9 cellular contexts compared by ENCODE assay signal in the genomic region with DNA sequence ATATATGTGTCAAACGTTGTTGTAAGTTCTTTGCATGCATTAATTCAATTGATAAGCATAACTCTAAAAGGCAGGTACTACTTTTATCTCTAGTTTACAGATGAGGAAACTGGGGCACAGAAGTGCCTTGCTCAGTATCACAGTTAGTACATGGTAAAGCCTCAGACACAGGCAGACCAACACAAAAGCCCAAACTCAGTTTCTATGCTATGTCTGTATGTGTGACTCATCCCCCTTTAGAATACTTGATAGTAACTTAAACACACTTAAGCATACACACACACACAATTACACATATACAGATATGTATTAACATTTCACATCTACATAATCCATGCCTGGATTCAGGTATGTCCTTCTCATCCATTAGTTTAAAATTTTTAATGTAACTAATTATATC.
DNase-seq lines count a peak whose midpoint lies in the region; ATAC-seq and TF ChIP-seq lines count a peak whose summit lies in the region.
"Had no signal": no experiment of that assay in that cellular context is flagged by ENCODE, and none has a peak within 500 bp of the region (broad histone marks: within the 10 kb centered on the region; RNA-seq: fewer than 3 reads in every experiment).

No MANE protein-coding gene starts in this region.

- H3K4me1 ChIP-seq in skeletal muscle satellite cell (ENCODE audit: control insufficient read depth, insufficient read depth, low read length): peaks cover 80% of the 10 kb centered on the region

- no peaks in the 10 kb centered on the region for H3K9me3 ChIP-seq in skeletal muscle satellite cell (replicated peaks; ENCODE audit: low read length)

- no peaks in the 10 kb centered on the region for H3K9me3 Mint-ChIP-seq in dendritic cell treated with granulocyte-macrophage colony-stimulating factor and Interleukin-4, amounts not matched to agents 40 ng/mL and 50 ng/mL, for 4 days

- no peak overlapping the region for H3K4me3 Mint-ChIP-seq in dendritic cell treated with granulocyte-macrophage colony-stimulating factor and Interleukin-4, amounts not matched to agents 40 ng/mL and 50 ng/mL, for 4 days

- H3K27me3 Mint-ChIP-seq in dendritic cell treated with granulocyte-macrophage colony-stimulating factor and Interleukin-4, amounts not matched to agents 40 ng/mL and 50 ng/mL, for 4 days: no peaks in the 10 kb centered on the region

- no peak for TF ChIP-seq CTCF in GM20000 (IDR thresholded peaks at IDR 0.05; ENCODE audit: extremely low read depth, missing control alignments)

- H3K4me1 Mint-ChIP-seq in dendritic cell treated with granulocyte-macrophage colony-stimulating factor and Interleukin-4, amounts not matched to agents 40 ng/mL and 50 ng/mL, for 4 days (ENCODE audit: low read depth): peaks cover 36% of the 10 kb centered on the region

- no peaks in the 10 kb centered on the region for H3K36me3 Mint-ChIP-seq in dendritic cell treated with granulocyte-macrophage colony-stimulating factor and Interleukin-4, amounts not matched to agents 40 ng/mL and 50 ng/mL, for 4 days (ENCODE audit: low read depth)

- peak overlapping the region; percentile 75 for H3K9ac ChIP-seq in skeletal muscle satellite cell (ENCODE audit: low read depth, low read length)

- peaks cover 31% of the 10 kb centered on the region for H3K36me3 ChIP-seq in skeletal muscle satellite cell (ENCODE audit: insufficient read depth, low read length)

- ATAC-seq in GM21390 (IDR thresholded peaks at IDR 0.05; ENCODE audit: unreplicated experiment): peak; percentile 47

- peak overlapping the region; percentile 84 for H3K27ac Mint-ChIP-seq in dendritic cell treated with granulocyte-macrophage colony-stimulating factor and Interleukin-4, amounts not matched to agents 40 ng/mL and 50 ng/mL, for 4 days

- peak; percentile 75 for DNase-seq in LoVo (ENCODE audit: low spot score)
- DNase-seq in DMS 273 (lab: John Stamatoyannopoulos, UW; ENCODE audit: unreplicated experiment): no peak
- DNase-seq in Ammon's horn (ENCODE audit: low spot score): no peak
- DNase-seq in GM20000 (ENCODE audit: low spot score): no peak
- no peak for DNase-seq in NCI-H774 (lab: John Stamatoyannopoulos, UW)
- DNase-seq: right cardiac atrium had no signal

- intact Hi-C loops in dendritic cell treated with granulocyte-macrophage colony-stimulating factor and Interleukin-4, amounts not matched to agents 40 ng/mL and 50 ng/mL, for 4 days (cut with micrococcal nuclease): no loop called here

- peak overlapping the region; percentile 32 for H3K4me3 ChIP-seq in skeletal muscle satellite cell (ENCODE audit: low read length)

- peak overlapping the region; percentile 71 for H3K4me2 ChIP-seq in skeletal muscle satellite cell (ENCODE audit: low read length)

- H3K27me3 ChIP-seq in skeletal muscle satellite cell (ENCODE audit: control insufficient read depth, insufficient read depth, low read length): no peaks in the 10 kb centered on the region
